ENCODE assay signal across 1 cellular context in the genomic region with DNA sequence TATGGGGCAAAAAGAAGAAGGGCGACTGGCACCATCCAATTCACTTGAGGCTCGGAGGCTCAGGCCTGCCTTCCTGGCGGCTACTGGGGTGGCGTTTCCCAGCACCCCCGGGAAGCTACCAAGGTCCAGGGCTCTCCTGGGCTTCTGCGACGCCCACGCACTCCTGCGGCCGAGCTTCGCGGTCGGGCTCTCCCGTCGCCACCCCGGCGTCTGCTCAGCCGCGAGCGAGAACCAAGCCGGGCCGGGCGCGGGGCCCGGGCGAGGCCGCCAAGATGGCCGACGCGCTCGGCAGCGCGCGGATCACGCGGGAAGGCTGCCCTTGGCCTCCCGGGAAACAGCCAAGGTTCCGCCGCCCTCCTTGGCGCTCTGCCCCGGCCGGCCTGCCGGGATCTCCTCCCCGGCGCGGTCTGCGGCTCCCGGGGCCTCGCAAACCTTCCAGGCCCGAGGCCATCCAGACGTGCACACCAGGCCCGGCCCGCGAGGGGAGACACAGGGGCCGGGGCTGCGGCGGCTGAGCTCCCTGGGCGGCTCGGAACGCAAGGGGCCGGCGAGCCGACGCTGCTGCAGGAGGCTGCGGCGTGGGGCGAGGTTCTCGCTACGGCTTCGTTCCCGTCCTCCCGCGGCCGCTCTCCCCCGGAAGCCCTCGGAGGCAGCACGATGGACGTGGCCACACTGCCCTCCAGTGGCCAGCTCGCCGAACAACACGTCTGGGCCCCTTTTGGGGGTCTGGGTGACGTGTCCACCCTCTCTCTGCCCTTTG.
TF ChIP-seq lines count a peak whose summit lies in the region.

No MANE protein-coding gene starts in this region.

TF ChIP-seq in HepG2, 621 proteins besides CTCF, POLR2A, EP300 and RAD21 (continued from another document and continues in another):
- TF ChIP-seq, protein P1, sequence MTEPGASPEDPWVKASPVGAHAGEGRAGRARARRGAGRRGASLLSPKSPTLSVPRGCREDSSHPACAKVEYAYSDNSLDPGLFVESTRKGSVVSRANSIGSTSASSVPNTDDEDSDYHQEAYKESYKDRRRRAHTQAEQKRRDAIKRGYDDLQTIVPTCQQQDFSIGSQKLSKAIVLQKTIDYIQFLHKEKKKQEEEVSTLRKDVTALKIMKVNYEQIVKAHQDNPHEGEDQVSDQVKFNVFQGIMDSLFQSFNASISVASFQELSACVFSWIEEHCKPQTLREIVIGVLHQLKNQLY (CRISPR knock-in tag; IDR thresholded peaks at IDR 0.05) = no peak
- no peak for TF ChIP-seq GFI1 (CRISPR knock-in tag; IDR thresholded peaks at IDR 0.05; ENCODE audit: borderline replicate concordance)
- TF ChIP-seq, protein P2, sequence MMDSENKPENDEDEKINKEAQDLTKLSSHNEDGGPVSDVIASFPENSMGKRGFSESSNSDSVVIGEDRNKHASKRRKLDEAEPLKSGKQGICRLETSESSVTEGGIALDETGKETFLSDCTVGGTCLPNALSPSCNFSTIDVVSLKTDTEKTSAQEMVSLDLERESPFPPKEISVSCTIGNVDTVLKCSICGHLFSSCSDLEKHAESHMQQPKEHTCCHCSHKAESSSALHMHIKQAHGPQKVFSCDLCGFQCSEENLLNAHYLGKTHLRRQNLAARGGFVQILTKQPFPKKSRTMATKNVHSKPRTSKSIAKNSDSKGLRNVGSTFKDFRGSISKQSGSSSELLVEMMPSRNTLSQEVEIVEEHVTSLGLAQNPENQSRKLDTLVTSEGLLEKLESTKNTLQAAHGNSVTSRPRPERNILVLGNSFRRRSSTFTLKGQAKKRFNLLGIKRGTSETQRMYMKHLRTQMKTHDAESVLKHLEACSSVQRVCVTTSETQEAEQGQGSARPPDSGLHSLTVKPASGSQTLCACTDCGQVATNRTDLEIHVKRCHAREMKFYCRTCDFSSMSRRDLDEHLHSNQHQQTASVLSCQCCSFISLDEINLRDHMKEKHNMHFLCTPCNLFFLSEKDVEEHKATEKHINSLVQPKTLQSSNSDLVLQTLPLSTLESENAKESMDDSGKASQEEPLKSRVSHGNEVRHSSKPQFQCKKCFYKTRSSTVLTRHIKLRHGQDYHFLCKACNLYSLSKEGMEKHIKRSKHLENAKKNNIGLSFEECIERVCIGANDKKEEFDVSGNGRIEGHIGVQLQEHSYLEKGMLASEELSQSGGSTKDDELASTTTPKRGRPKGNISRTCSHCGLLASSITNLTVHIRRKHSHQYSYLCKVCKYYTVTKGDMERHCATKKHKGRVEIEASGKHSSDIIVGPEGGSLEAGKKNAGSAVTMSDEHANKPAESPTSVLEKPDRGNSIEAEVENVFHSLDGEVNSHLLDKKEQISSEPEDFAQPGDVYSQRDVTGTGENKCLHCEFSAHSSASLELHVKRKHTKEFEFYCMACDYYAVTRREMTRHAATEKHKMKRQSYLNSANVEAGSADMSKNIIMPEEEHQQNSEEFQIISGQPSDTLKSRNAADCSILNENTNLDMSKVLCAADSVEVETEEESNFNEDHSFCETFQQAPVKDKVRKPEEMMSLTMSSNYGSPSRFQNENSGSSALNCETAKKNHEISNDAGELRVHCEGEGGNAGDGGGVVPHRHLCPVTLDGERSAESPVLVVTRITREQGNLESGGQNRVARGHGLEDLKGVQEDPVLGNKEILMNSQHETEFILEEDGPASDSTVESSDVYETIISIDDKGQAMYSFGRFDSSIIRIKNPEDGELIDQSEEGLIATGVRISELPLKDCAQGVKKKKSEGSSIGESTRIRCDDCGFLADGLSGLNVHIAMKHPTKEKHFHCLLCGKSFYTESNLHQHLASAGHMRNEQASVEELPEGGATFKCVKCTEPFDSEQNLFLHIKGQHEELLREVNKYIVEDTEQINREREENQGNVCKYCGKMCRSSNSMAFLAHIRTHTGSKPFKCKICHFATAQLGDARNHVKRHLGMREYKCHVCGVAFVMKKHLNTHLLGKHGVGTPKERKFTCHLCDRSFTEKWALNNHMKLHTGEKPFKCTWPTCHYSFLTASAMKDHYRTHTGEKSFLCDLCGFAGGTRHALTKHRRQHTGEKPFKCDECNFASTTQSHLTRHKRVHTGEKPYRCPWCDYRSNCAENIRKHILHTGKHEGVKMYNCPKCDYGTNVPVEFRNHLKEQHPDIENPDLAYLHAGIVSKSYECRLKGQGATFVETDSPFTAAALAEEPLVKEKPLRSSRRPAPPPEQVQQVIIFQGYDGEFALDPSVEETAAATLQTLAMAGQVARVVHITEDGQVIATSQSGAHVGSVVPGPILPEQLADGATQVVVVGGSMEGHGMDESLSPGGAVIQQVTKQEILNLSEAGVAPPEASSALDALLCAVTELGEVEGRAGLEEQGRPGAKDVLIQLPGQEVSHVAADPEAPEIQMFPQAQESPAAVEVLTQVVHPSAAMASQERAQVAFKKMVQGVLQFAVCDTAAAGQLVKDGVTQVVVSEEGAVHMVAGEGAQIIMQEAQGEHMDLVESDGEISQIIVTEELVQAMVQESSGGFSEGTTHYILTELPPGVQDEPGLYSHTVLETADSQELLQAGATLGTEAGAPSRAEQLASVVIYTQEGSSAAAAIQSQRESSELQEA (CRISPR knock-in tag; IDR thresholded peaks at IDR 0.05; ENCODE audit: not compliant biosample characterization) = peak; percentile 31
- TF ChIP-seq RFX5 (IDR thresholded peaks at IDR 0.05; ENCODE audit: low read depth, low read length) = 0 out of 2 replicates have a peak, but pooled peaks have one; percentile 6
- TF ChIP-seq FOSL2 (CRISPR knock-in tag; IDR thresholded peaks at IDR 0.05) = peak; percentile 62
- peak; percentile 42; the same call in 1 of the 2 replicates for TF ChIP-seq RARA (CRISPR knock-in tag; IDR thresholded peaks at IDR 0.05)
- TF ChIP-seq, protein P3, sequence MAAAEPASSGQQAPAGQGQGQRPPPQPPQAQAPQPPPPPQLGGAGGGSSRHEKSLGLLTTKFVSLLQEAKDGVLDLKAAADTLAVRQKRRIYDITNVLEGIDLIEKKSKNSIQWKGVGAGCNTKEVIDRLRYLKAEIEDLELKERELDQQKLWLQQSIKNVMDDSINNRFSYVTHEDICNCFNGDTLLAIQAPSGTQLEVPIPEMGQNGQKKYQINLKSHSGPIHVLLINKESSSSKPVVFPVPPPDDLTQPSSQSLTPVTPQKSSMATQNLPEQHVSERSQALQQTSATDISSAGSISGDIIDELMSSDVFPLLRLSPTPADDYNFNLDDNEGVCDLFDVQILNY (CRISPR knock-in tag; conservative IDR thresholded peaks at IDR 0.05) = 0 out of 2 replicates have a peak, but pooled peaks have one; percentile 16
- no peak for TF ChIP-seq DMAP1 (CRISPR knock-in tag; IDR thresholded peaks at IDR 0.05)
- TF ChIP-seq, protein P4, sequence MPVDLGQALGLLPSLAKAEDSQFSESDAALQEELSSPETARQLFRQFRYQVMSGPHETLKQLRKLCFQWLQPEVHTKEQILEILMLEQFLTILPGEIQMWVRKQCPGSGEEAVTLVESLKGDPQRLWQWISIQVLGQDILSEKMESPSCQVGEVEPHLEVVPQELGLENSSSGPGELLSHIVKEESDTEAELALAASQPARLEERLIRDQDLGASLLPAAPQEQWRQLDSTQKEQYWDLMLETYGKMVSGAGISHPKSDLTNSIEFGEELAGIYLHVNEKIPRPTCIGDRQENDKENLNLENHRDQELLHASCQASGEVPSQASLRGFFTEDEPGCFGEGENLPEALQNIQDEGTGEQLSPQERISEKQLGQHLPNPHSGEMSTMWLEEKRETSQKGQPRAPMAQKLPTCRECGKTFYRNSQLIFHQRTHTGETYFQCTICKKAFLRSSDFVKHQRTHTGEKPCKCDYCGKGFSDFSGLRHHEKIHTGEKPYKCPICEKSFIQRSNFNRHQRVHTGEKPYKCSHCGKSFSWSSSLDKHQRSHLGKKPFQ (CRISPR knock-in tag; IDR thresholded peaks at IDR 0.05; ENCODE audit: insufficient replicate concordance) = no peak
- TF ChIP-seq NFKBIZ (CRISPR knock-in tag; IDR thresholded peaks at IDR 0.05) = no peak; the same call in 1 of the 2 replicates
- peak; percentile 40; the same call in 1 of the 2 replicates for TF ChIP-seq ARID2 (CRISPR knock-in tag; IDR thresholded peaks at IDR 0.05; ENCODE audit: borderline replicate concordance)
- TF ChIP-seq SP5 (CRISPR knock-in tag; IDR thresholded peaks at IDR 0.05; ENCODE audit: borderline replicate concordance, low read depth) = no peak
- TF ChIP-seq, protein P5, sequence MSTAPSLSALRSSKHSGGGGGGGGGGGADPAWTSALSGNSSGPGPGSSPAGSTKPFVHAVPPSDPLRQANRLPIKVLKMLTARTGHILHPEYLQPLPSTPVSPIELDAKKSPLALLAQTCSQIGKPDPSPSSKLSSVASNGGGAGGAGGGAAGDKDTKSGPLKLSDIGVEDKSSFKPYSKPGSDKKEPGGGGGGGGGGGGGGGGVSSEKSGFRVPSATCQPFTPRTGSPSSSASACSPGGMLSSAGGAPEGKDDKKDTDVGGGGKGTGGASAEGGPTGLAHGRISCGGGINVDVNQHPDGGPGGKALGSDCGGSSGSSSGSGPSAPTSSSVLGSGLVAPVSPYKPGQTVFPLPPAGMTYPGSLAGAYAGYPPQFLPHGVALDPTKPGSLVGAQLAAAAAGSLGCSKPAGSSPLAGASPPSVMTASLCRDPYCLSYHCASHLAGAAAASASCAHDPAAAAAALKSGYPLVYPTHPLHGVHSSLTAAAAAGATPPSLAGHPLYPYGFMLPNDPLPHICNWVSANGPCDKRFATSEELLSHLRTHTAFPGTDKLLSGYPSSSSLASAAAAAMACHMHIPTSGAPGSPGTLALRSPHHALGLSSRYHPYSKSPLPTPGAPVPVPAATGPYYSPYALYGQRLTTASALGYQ (CRISPR knock-in tag; IDR thresholded peaks at IDR 0.05) = no peak
- no peak for TF ChIP-seq MLLT10 (CRISPR knock-in tag; IDR thresholded peaks at IDR 0.05)
- TF ChIP-seq ZNF292 (CRISPR knock-in tag; IDR thresholded peaks at IDR 0.05; ENCODE audit: borderline replicate concordance, low read depth) = 0 out of 2 replicates have a peak, but pooled peaks have one; percentile 42
- TF ChIP-seq, protein P6, sequence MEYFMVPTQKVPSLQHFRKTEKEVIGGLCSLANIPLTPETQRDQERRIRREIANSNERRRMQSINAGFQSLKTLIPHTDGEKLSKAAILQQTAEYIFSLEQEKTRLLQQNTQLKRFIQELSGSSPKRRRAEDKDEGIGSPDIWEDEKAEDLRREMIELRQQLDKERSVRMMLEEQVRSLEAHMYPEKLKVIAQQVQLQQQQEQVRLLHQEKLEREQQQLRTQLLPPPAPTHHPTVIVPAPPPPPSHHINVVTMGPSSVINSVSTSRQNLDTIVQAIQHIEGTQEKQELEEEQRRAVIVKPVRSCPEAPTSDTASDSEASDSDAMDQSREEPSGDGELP (IDR thresholded peaks at IDR 0.05; ENCODE audit: borderline replicate concordance, low read depth) = no peak
- peak; percentile 56 for TF ChIP-seq MYC (CRISPR knock-in tag; IDR thresholded peaks at IDR 0.05; ENCODE audit: borderline replicate concordance)
- TF ChIP-seq ARNT2 (CRISPR knock-in tag; IDR thresholded peaks at IDR 0.05; ENCODE audit: low read depth) = no peak
- TF ChIP-seq ZNF451 (CRISPR knock-in tag; IDR thresholded peaks at IDR 0.05) = 0 out of 2 replicates have a peak, but pooled peaks have one; percentile 82
- no peak for TF ChIP-seq KLF11 (CRISPR knock-in tag; IDR thresholded peaks at IDR 0.05)
- TF ChIP-seq, protein P7, sequence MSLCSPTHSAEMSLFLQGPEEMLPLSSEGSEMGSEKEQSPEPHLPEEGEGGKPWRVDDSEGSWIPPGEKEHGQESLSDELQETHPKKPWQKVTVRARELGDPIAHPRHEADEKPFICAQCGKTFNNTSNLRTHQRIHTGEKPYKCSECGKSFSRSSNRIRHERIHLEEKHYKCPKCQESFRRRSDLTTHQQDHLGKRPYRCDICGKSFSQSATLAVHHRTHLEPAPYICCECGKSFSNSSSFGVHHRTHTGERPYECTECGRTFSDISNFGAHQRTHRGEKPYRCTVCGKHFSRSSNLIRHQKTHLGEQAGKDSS (CRISPR knock-in tag; IDR thresholded peaks at IDR 0.05; ENCODE audit: borderline replicate concordance, low read depth) = peak; percentile 52; the same call in 1 of the 2 replicates
- no peak for TF ChIP-seq SP2 (CRISPR knock-in tag; IDR thresholded peaks at IDR 0.05)
- no peak for TF ChIP-seq CENPX (CRISPR knock-in tag; IDR thresholded peaks at IDR 0.05)
- no peak for TF ChIP-seq ZFP36L2 (CRISPR knock-in tag; IDR thresholded peaks at IDR 0.05)
- TF ChIP-seq KAT8 (CRISPR knock-in tag; IDR thresholded peaks at IDR 0.05) = peak; percentile 53; the same call in 1 of the 2 replicates
- TF ChIP-seq GPN1 (CRISPR knock-in tag; IDR thresholded peaks at IDR 0.05; ENCODE audit: borderline replicate concordance) = no peak
- TF ChIP-seq SMARCE1 (IDR thresholded peaks at IDR 0.05; ENCODE audit: borderline replicate concordance) = no peak
- TF ChIP-seq, protein P8, sequence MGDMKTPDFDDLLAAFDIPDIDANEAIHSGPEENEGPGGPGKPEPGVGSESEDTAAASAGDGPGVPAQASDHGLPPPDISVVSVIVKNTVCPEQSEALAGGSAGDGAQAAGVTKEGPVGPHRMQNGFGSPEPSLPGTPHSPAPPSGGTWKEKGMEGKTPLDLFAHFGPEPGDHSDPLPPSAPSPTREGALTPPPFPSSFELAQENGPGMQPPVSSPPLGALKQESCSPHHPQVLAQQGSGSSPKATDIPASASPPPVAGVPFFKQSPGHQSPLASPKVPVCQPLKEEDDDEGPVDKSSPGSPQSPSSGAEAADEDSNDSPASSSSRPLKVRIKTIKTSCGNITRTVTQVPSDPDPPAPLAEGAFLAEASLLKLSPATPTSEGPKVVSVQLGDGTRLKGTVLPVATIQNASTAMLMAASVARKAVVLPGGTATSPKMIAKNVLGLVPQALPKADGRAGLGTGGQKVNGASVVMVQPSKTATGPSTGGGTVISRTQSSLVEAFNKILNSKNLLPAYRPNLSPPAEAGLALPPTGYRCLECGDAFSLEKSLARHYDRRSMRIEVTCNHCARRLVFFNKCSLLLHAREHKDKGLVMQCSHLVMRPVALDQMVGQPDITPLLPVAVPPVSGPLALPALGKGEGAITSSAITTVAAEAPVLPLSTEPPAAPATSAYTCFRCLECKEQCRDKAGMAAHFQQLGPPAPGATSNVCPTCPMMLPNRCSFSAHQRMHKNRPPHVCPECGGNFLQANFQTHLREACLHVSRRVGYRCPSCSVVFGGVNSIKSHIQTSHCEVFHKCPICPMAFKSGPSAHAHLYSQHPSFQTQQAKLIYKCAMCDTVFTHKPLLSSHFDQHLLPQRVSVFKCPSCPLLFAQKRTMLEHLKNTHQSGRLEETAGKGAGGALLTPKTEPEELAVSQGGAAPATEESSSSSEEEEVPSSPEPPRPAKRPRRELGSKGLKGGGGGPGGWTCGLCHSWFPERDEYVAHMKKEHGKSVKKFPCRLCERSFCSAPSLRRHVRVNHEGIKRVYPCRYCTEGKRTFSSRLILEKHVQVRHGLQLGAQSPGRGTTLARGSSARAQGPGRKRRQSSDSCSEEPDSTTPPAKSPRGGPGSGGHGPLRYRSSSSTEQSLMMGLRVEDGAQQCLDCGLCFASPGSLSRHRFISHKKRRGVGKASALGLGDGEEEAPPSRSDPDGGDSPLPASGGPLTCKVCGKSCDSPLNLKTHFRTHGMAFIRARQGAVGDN (CRISPR knock-in tag; IDR thresholded peaks at IDR 0.05) = peak; percentile 94
- no peak for TF ChIP-seq ZNF230 (CRISPR knock-in tag; IDR thresholded peaks at IDR 0.05)
- peak; percentile 50 for TF ChIP-seq SAP130 (CRISPR knock-in tag; IDR thresholded peaks at IDR 0.05; ENCODE audit: low read depth)
- TF ChIP-seq PCBP2 (optimal IDR thresholded peaks at IDR 0.05; ENCODE audit: low read depth, low read length, poor library complexity, severe bottlenecking) = no peak
- TF ChIP-seq ZNF792 (CRISPR knock-in tag; IDR thresholded peaks at IDR 0.05) = no peak
- TF ChIP-seq MIER3 (CRISPR knock-in tag; IDR thresholded peaks at IDR 0.05; ENCODE audit: borderline replicate concordance) = peak; percentile 84; the same call in 1 of the 2 replicates
- no peak for TF ChIP-seq ZSCAN31 (CRISPR knock-in tag; IDR thresholded peaks at IDR 0.05; ENCODE audit: low read depth)
- TF ChIP-seq, protein P9, sequence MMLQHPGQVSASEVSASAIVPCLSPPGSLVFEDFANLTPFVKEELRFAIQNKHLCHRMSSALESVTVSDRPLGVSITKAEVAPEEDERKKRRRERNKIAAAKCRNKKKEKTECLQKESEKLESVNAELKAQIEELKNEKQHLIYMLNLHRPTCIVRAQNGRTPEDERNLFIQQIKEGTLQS (CRISPR knock-in tag; IDR thresholded peaks at IDR 0.05) = peak; percentile 42; the same call in 1 of the 2 replicates
